ENCODE assay signal across 8 cellular contexts in the genomic region with DNA sequence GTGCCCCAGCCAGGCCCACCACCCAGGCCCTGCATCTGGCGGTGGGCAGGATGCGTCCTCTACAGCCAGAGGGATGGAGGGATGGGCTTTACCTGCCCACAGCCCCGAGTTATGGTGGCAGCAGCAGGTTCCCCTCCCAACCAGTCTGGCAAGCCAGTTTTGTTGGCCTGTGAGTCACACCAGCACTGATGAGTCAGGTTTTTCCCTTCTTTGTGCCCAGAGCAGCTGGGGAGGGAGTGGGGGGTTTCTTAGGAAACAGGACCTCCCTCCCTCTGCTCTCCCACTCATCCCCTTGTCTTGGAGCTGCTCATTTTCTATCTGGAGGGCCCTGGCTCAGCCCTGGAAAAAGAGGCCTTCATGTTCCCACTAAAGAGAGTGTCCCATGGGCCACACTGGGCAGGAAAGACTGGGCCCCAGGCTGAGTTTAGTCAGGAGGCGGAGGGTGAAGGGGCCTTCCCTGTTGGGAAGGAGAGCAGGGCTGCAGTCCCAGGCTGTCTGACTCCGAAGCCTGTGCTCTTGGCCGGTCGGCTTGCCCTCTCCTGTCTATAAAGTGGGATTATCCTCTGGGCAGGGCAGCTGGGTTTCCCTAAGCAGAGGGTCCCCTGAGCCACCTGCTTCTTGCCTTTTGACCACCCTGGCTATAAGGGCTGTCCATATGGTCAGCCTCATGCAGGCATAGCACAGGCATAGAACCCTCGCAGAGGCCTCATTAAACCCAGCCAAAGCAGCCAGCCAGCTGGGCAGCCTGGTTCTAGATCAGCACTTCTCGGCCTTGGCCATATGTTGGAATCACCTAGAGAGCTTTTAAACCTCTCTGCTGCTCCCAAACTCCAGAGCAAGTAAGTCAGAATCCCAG. TPM values are rescaled to one million over a fixed set of nuclear protein-coding genes. Genes with fewer than 3 reads are reported as not detected.
DNase-seq lines count a peak whose midpoint lies in the region; ATAC-seq and TF ChIP-seq lines count a peak whose summit lies in the region.

No MANE protein-coding gene starts in this region.

- intact Hi-C loops in left ventricle myocardium superior (cut with micrococcal nuclease): no loop called here

- no peaks in the 10 kb centered on the region for H3K27me3 ChIP-seq in rectal smooth muscle tissue (ENCODE audit: control insufficient read depth, insufficient read depth, low read length)

- ATAC-seq in left ventricle myocardium superior (peak; percentile 79), HG02610 (IDR thresholded peaks at IDR 0.05; ENCODE audit: unreplicated experiment) (no peak), GM21619 (IDR thresholded peaks at IDR 0.05; ENCODE audit: unreplicated experiment) (no peak)

- TF ChIP-seq POLR2A in NB4 (IDR thresholded peaks at IDR 0.05; ENCODE audit: extremely low read depth, insufficient read length): no peak

- H3K9ac ChIP-seq in rectal smooth muscle tissue (ENCODE audit: low read length): no peak overlapping the region

- no peak overlapping the region for H3K4me3 ChIP-seq in NB4 (ENCODE audit: low read depth, low read length)
- no peak overlapping the region for H3K4me3 ChIP-seq in rectal smooth muscle tissue (ENCODE audit: low read length)

- H3K4me1 ChIP-seq in rectal smooth muscle tissue (ENCODE audit: control insufficient read depth, insufficient read depth, low read length): peaks cover 13% of the 10 kb centered on the region

- no peak for TF ChIP-seq CTCF in NB4 (IDR thresholded peaks at IDR 0.05; ENCODE audit: low read depth, low read length)

- 48 to 83% (median 50%) methylated on average over 9 of the region's 9 CpGs for WGBS in adipose tissue, 3 donors

- peak overlapping the region; percentile 73 for H3K27ac ChIP-seq in adipose tissue (ENCODE audit: low read depth, low read length)
- H3K27ac ChIP-seq in rectal smooth muscle tissue (ENCODE audit: low read depth, low read length): peak overlapping the region; percentile 70

- DNase-seq in COLO829 (ENCODE audit: low spot score): peak; percentile 78
- DNase-seq in NB4 (ENCODE audit: low read depth): peak; percentile 78
- DNase-seq in left ventricle myocardium superior: peak; percentile 70
- DNase-seq in NCI-H2081 (lab: John Stamatoyannopoulos, UW): no peak

- no peaks in the 10 kb centered on the region for H3K36me3 ChIP-seq in rectal smooth muscle tissue (ENCODE audit: control insufficient read depth, insufficient read depth, low read length)

RNA-seq across cellular contexts. Expression of a gene that starts 30.2 kb away (rescaled TPM):
- 1 to 10 TPM in 1 of 3 donors, under 1 TPM in 2; 0.21 to 2.5 (median 0.67) TPM for polyA plus RNA-seq in adipose tissue
- total RNA-seq in left ventricle myocardium superior: 318 TPM

RNA-seq across cellular contexts. Expression of a gene that starts 41.8 kb away (rescaled TPM):
- 1 to 10 TPM; 1.2 to 6.6 (median 4.6) TPM for polyA plus RNA-seq in adipose tissue
- 11.9 TPM for total RNA-seq in left ventricle myocardium superior

RNA-seq across cellular contexts. Expression of a gene that starts 43.7 kb away (rescaled TPM):
- 10 to 100 TPM in 2 of 3 donors, 1 to 10 TPM in 1; 8.0 to 38.8 (median 24.9) TPM for polyA plus RNA-seq in adipose tissue
- total RNA-seq in left ventricle myocardium superior: 28.1 TPM

RNA-seq across cellular contexts. Expression of a gene that starts 44.2 kb away (rescaled TPM):
- 10 to 100 TPM; 30.1 to 47.9 (median 31.4) TPM for polyA plus RNA-seq in adipose tissue
- 38.4 TPM for total RNA-seq in left ventricle myocardium superior

RNA-seq across cellular contexts. Expression of a gene that starts 47.1 kb away (rescaled TPM):
- under 1 TPM in 1 of 3 donors, not detected in 2; 0.10 TPM for polyA plus RNA-seq in adipose tissue
- total RNA-seq in left ventricle myocardium superior: 0.35 TPM

Comparison
In these comparisons a context has a peak if more than half of its experiments do, and no peak if none do; other contexts are left out.
1. DNase-seq: peak in COLO829 (single experiment), NB4 (single experiment) and left ventricle myocardium superior (single experiment); none in NCI-H2081 (0 of 2).